Comparison of ENCODE assay signal across 24 cellular contexts in the genomic region with DNA sequence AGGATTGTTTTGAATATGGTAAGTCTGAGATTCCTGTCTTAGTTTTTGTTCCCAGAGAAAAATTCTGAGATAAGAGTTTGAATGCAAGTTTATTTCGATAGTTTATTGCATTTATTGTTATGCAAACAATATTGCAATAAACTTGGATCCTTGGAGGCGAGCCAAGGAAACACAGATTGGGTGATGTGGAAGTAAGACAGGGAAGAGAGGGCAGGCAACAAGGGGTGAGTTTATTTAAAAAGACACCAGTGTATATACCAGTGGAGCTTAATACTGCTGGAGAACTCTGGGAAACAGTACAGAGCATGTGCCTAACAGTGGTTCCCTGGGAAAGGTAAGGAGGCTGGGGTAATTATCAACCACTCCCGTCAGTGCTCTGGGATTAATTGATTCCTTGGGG.
"Had no signal": no experiment of that assay in that cellular context is flagged by ENCODE, and none has a peak within 500 bp of the region (broad histone marks: within the 10 kb centered on the region; RNA-seq: fewer than 3 reads in every experiment).

No MANE protein-coding gene starts in this region.

- FAIRE-seq: astrocyte had no signal

- DNase-seq: activated CD4-positive, alpha-beta memory T cell treated with anti-CD3 and anti-CD28 coated beads, Interleukin-2, amount 10 ng/mL, durations not matched to agents 7 days and 5 days; activated CD4-positive, alpha-beta T cell treated with anti-CD3 and anti-CD28 coated beads for 36 hours; activated CD4-positive, alpha-beta T cell treated with anti-CD3 and anti-CD28 coated beads, Interleukin-2, amount 50 U/mL, for 1 hour; activated gamma-delta T cell; activated naive CD4-positive, alpha-beta T cell treated with anti-CD3 and anti-CD28 coated beads for 36 hours; activated T-cell treated with anti-CD3 and anti-CD28 coated beads for 4 hours; activated T-cell treated with anti-CD3 and anti-CD28 coated beads, Interleukin-2, amount 50 U/mL, for 48 hours; amygdala; Karpas-422; NCI-H1048; NCI-H1694; NCI-H2029; NCI-H2107; NCI-H2171 treated with DMSO at 0.1 percent for 48 hours; NCI-H226; NCI-H526; NCI-H774; RPMI8226; T-helper 1 cell; WERI-Rb-1 had no signal

- ATAC-seq: activated CD4-positive, alpha-beta T cell treated with anti-CD3 and anti-CD28 coated beads for 36 hours; activated T-helper 17 cell treated with anti-CD3 and anti-CD28 coated beads, Interleukin-2, amount 50 U/mL, for 72 hours; Panc1; Right ventricle myocardium inferior had no signal
